ENCODE assay signal across 8 cellular contexts in genomic region chrX:54439967-54440871, GRCh38. TPM values are rescaled to one million over a fixed set of nuclear protein-coding genes. Genes with fewer than 3 reads are reported as not detected.
A peak's percentile ranks its signal among the peaks of the same experiment; 100 is the strongest.
DNase-seq lines count a peak whose midpoint lies in the region; ATAC-seq and TF ChIP-seq lines count a peak whose summit lies in the region.

TSR2 (plus strand) TSS chrX:54440404; CDS start chrX:54440422, 18 bp downstream.

- H3K9ac ChIP-seq in SK-N-MC (ENCODE audit: insufficient read length) = peak within 1 kb of the TSS; percentile 74

- peaks cover 3% of the 10 kb centered on the region for H4K20me1 ChIP-seq in osteoblast (ENCODE audit: insufficient read depth, low read length)

- peak within 1 kb of the TSS; percentile 95 for H3K4me3 ChIP-seq in GM08714 (ENCODE audit: low read length)
- peak within 1 kb of the TSS; percentile 81 for H3K4me3 ChIP-seq in SK-N-MC
- peak within 1 kb of the TSS; percentile 82 for H3K4me3 ChIP-seq in osteoblast (ENCODE audit: insufficient read depth, low read length)
- peak within 1 kb of the TSS; percentile 76 to 85 for H3K4me3 ChIP-seq in testis

- 0% methylated on average over 7 to 38 of the region's 40 CpGs for WGBS in testis, 2 donors

- H3K27me3 ChIP-seq in osteoblast (ENCODE audit: insufficient read depth, low read length) (no peaks in the 10 kb centered on the region), testis (no peaks in the 10 kb centered on the region)

- DNase-seq in NAMALWA (ENCODE audit: low spot score) (peak; percentile 91), SK-N-MC (ENCODE audit: low read depth, low spot score) (peak; percentile 73), glomerular endothelial cell (ENCODE audit: extremely low read depth, low read depth, low spot score) (peak; percentile 62), osteoblast (ENCODE audit: insufficient read length, low spot score, missing footprints) (peak; percentile 90), testis (peak; percentile 91)
- peak; percentile 77 for DNase-seq in activated naive CD4-positive, alpha-beta T cell treated with anti-CD3 and anti-CD28 coated beads, Interleukin-2, amount 50 U/mL, for 16 hours

- H3K36me3 ChIP-seq in SK-N-MC (ENCODE audit: insufficient read depth, low read length) (peaks cover 6% of the 10 kb centered on the region), osteoblast (ENCODE audit: insufficient read depth, low read length) (peaks cover 10% of the 10 kb centered on the region), testis (ENCODE audit: low read depth, missing control alignments) (no peaks in the 10 kb centered on the region)

- H2AFZ ChIP-seq in osteoblast (ENCODE audit: low read length) = peak within 1 kb of the TSS; percentile 82

- TF ChIP-seq CTCF in osteoblast (IDR thresholded peaks at IDR 0.05; ENCODE audit: extremely low read depth, low read depth, low read length) (peak; percentile 31), testis (IDR thresholded peaks at IDR 0.05) (no peak)

- TF ChIP-seq POLR2A in testis (IDR thresholded peaks at IDR 0.05) = no peak

- H3K27ac ChIP-seq in SK-N-MC (peak within 1 kb of the TSS; percentile 49), osteoblast (ENCODE audit: low read depth, low read length) (peak within 1 kb of the TSS; percentile 48), testis (peak within 1 kb of the TSS in 1 of 2 donors; percentile 39)

- H3K9me3 ChIP-seq in SK-N-MC (ENCODE audit: low read depth, low read length) = no peaks in the 10 kb centered on the region
- H3K9me3 ChIP-seq in osteoblast (ENCODE audit: low read depth, low read length) = no peaks in the 10 kb centered on the region
- H3K9me3 ChIP-seq in testis = no peaks in the 10 kb centered on the region

- peaks cover 28% of the 10 kb centered on the region for H3K79me2 ChIP-seq in osteoblast (ENCODE audit: insufficient read depth, low read length)

- no peaks in the 10 kb centered on the region for H3K4me1 ChIP-seq in osteoblast (ENCODE audit: insufficient read depth, low read length)
- H3K4me1 ChIP-seq in testis = no peaks in the 10 kb centered on the region

- H3K4me2 ChIP-seq in osteoblast (ENCODE audit: insufficient read depth, low read length) = peak within 1 kb of the TSS; percentile 82

- intact Hi-C loops in testis (cut with DNase I; ENCODE audit: low total_unique reads) = no loop called here

- peak; percentile 95 for ATAC-seq in HG02571 (IDR thresholded peaks at IDR 0.05; ENCODE audit: unreplicated experiment)

RNA-seq across cellular contexts. Expression of gene TSR2, which starts in this region (rescaled TPM):
- total RNA-seq in glomerular endothelial cell (12.2 and 17.2 TPM in 2 replicates), osteoblast (9.0 and 10.0 TPM in 2 replicates), testis (10 to 100 TPM; 24.9 to 30.1 TPM)
- 41.3 TPM for polyA plus RNA-seq in testis (ENCODE audit: insufficient read depth, low read depth, low replicate concordance)
